ENCODE assay signal across 10 cellular contexts in the genomic region with DNA sequence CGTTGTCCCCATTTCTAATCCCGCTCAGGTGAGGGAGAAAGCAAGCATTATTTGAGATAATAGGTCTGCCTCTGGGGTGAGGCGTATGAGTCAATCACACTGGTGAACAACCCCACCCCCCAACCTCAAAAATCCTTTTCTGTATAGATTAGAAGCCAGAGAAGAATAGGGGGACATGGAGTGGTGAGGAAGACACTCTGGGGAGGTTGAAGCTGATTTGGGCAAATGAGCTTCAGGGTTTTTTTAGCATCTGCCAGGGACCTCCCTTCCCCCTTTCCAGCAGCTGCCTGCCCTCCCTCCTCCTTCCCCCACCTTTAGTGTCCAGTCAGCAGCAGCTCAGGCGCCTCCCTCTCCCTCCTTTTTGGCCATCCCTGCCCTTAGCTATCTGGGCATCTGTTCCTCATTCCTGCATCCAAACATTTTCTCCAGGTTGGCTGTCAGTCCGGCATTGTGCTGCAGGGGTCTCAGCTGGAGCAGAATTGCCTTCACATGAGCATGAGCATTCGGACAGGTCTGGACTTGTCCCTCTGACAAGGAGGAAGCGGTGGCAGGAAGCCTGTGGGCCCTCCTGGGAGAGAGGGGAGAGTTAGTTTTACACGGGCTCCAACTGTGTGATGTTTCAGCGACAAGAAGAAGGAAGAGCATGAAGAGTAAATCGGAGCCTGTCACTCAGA. TPM values are rescaled to one million over a fixed set of nuclear protein-coding genes. Genes with fewer than 3 reads are reported as not detected.
DNase-seq lines count a peak whose midpoint lies in the region; ATAC-seq and TF ChIP-seq lines count a peak whose summit lies in the region.
"Had no signal": no experiment of that assay in that cellular context is flagged by ENCODE, and none has a peak within 500 bp of the region (broad histone marks: within the 10 kb centered on the region; RNA-seq: fewer than 3 reads in every experiment).

No MANE protein-coding gene starts in this region.

- WGBS in H9 (ENCODE audit: extremely low coverage, insufficient read length, low lambda C conversion rate): no CpG with 5 or more reads among the region's 10 CpGs
- 39 to 52% (median 44%) methylated on average over 10 of the region's 10 CpGs for WGBS in stomach, 5 donors

- H3K79me1 ChIP-seq in H9 (ENCODE audit: insufficient read depth, low read depth, low read length, poor library complexity, severe bottlenecking): no peaks in the 10 kb centered on the region

- H2BK20ac ChIP-seq in H9 (ENCODE audit: low read depth, low read length, poor library complexity, severe bottlenecking): no peak overlapping the region

- H4K5ac ChIP-seq in H9 (ENCODE audit: insufficient read length, low read depth, low read length): no peak overlapping the region

- peak overlapping the region; percentile 9 for H2BK5ac ChIP-seq in H9 (ENCODE audit: insufficient read length, low read length)

- no peak for TF ChIP-seq EP300 in stomach (IDR thresholded peaks at IDR 0.05)

- no peak overlapping the region for H3T11ph ChIP-seq in H9 (ENCODE audit: low read length)

- H3K18ac ChIP-seq in H9 (ENCODE audit: insufficient read length, low read depth, low read length): peak overlapping the region; percentile 69

- no peak overlapping the region for H3K56ac ChIP-seq in H9 (ENCODE audit: insufficient read length, low read depth, low read length)

- TF ChIP-seq CTCF in H9 (conservative IDR thresholded peaks at IDR 0.05) (no peak), astrocyte of the cerebellum (IDR thresholded peaks at IDR 0.05; ENCODE audit: low read depth, low read length, missing control alignments) (peak; percentile 15), stomach (IDR thresholded peaks at IDR 0.05) (no peak)

- H3K27me3 ChIP-seq in H9 (ENCODE audit: insufficient read depth, low read length): no peaks in the 10 kb centered on the region
- H3K27me3 ChIP-seq in stomach: no peaks in the 10 kb centered on the region

- H2AK5ac ChIP-seq in H9 (ENCODE audit: insufficient read length, low read length): no peak overlapping the region

- H2BK12ac ChIP-seq in H9 (ENCODE audit: insufficient read length, low read depth, low read length): no peak overlapping the region

- H3K27ac Mint-ChIP-seq in H9: no peak overlapping the region
- H3K27ac Mint-ChIP-seq: T-cell had no signal

- peak overlapping the region; percentile 53; the same call in 1 of the 2 replicates for H3K14ac ChIP-seq in H9 (ENCODE audit: insufficient read depth, low read length)

- H3K36me3 ChIP-seq in stomach: no peaks in the 10 kb centered on the region
- H3K36me3 ChIP-seq: neutrophil had no signal

- H3K4me1 ChIP-seq in H9 (ENCODE audit: insufficient read depth, low read length) (peaks cover 6% of the 10 kb centered on the region; the same call in 1 of the 2 replicates), stomach (peaks cover 20 to 47% (median 31%) of the 10 kb centered on the region in 4 donors)

- no peak overlapping the region for H3K23ac ChIP-seq in H9 (ENCODE audit: insufficient read length, low read depth, low read length)

- intact Hi-C loops in stomach (cut with DNase I; ENCODE audit: low total_unique reads): no loop called here

- H3K36me3 Mint-ChIP-seq in H9 (ENCODE audit: insufficient read depth in 1 of 3, low read depth in 3 of 3): no peaks in the 10 kb centered on the region
- H3K36me3 Mint-ChIP-seq: T-cell had no signal

- DNase-seq in GM03348 (ENCODE audit: low spot score): peak; percentile 61
- peak; percentile 79 for DNase-seq in H9
- peak; percentile 89 for DNase-seq in NCI-H2171 (lab: John Stamatoyannopoulos, UW)
- no peak for DNase-seq in astrocyte of the cerebellum (ENCODE audit: low read depth)
- peak; percentile 49 for DNase-seq in iPS-NIHi7 (ENCODE audit: extremely low spot score)
- DNase-seq in stomach: no peak
- no peak for DNase-seq in HuH-7 (ENCODE audit: low spot score)

- no peak overlapping the region for H2BK15ac ChIP-seq in H9 (ENCODE audit: low read depth, low read length)

- H3K4ac ChIP-seq in H9 (ENCODE audit: low read depth, low read length): no peak overlapping the region; the same call in 1 of the 2 replicates

- H3K9me3 Mint-ChIP-seq in H9: no peaks in the 10 kb centered on the region
- H3K9me3 Mint-ChIP-seq: T-cell had no signal

- no peak for TF ChIP-seq POLR2A in stomach (IDR thresholded peaks at IDR 0.05)

- H3K27ac ChIP-seq in H9 (ENCODE audit: insufficient read length, low read depth, low read length) (no peak overlapping the region), stomach (peak overlapping the region; percentile 13 to 60 (median 41))
- H3K27ac ChIP-seq: neutrophil had no signal

- no peak overlapping the region for H4K8ac ChIP-seq in H9 (replicated peaks; ENCODE audit: insufficient read length, low read depth, low read length)

- no peaks in the 10 kb centered on the region for H3K27me3 Mint-ChIP-seq in H9 (ENCODE audit: low read depth)
- H3K27me3 Mint-ChIP-seq: T-cell had no signal

- peaks cover 8 to 14% of the 10 kb centered on the region in 2 experiments for H3K4me1 Mint-ChIP-seq in H9

- ATAC-seq in GM18519 (IDR thresholded peaks at IDR 0.05; ENCODE audit: low FRiP score, unreplicated experiment): no peak

- H3K4me3 Mint-ChIP-seq in H9: no peak overlapping the region
- H3K4me3 Mint-ChIP-seq: T-cell had no signal

- H2AFZ ChIP-seq in H9 (ENCODE audit: low read length): no peak overlapping the region

- peak overlapping the region; percentile 58 for H3K4me2 ChIP-seq in H9 (ENCODE audit: insufficient read depth, insufficient read length, low read length)

- no peaks in the 10 kb centered on the region for H3K79me2 ChIP-seq in H9 (ENCODE audit: insufficient read depth, low read length)

- H3K4me3 ChIP-seq in astrocyte of the cerebellum (ENCODE audit: low read depth, low read length) (peak overlapping the region; percentile 22), stomach (peak overlapping the region; percentile 22 to 38 (median 32))

- peaks cover 7% of the 10 kb centered on the region for H3K23me2 ChIP-seq in H9 (ENCODE audit: insufficient read length, low read depth, low read length, poor library complexity, severe bottlenecking)

- peak overlapping the region; percentile 8 for H2BK120ac ChIP-seq in H9 (ENCODE audit: low read depth, low read length, poor library complexity, severe bottlenecking)

- H3K9ac ChIP-seq in H9 (ENCODE audit: extremely low read depth, insufficient read length, low read length): no peak overlapping the region

- no peak overlapping the region for H4K91ac ChIP-seq in H9 (ENCODE audit: insufficient read length, low read depth, low read length)

- in situ Hi-C loops in astrocyte of the cerebellum (cut with HindIII; ENCODE audit: low sequenced_read_pairs): no loop called here

- no peaks in the 10 kb centered on the region for H3K9me3 ChIP-seq in H9 (ENCODE audit: control insufficient read depth, low read depth, low read length)
- no peaks in the 10 kb centered on the region for H3K9me3 ChIP-seq in stomach
- H3K9me3 ChIP-seq: neutrophil had no signal

- H4K20me1 ChIP-seq in H9 (ENCODE audit: control insufficient read depth, insufficient read depth, insufficient read length): no peaks in the 10 kb centered on the region

RNA-seq across cellular contexts. Expression of a gene that starts 30.8 kb away (rescaled TPM):
- total RNA-seq in H9 (2021) (26.3 and 31.7 TPM in 2 replicates), stomach (10 to 100 TPM; 30.9 to 66.6 (median 47.2) TPM)
- polyA plus RNA-seq in stomach: 10 to 100 TPM in 1 of 3 donors, 1 to 10 TPM in 2; 3.8 to 42.9 (median 9.7) TPM

Comparison
In these comparisons a context has a peak if more than half of its experiments do, and no peak if none do; other contexts are left out.
1. DNase-seq: peak in GM03348 (single experiment), H9 (single experiment), NCI-H2171 (single experiment) and iPS-NIHi7 (single experiment); none in astrocyte of the cerebellum (single experiment), stomach (single experiment) and HuH-7 (single experiment).